7 cellular contexts compared by ENCODE assay signal in genomic region chr1:169768161-169768560, GRCh38. TPM values are rescaled to one million over a fixed set of nuclear protein-coding genes. Genes with fewer than 3 reads are reported as not detected.
"Had no signal": no experiment of that assay in that cellular context is flagged by ENCODE, and none has a peak within 500 bp of the region (broad histone marks: within the 10 kb centered on the region; RNA-seq: fewer than 3 reads in every experiment).

No MANE protein-coding gene starts in this region.

- H3K4me3 Mint-ChIP-seq: GM23338, H9, IgD-negative memory B cell had no signal

- H3K4me1 Mint-ChIP-seq: H9, IgD-negative memory B cell had no signal

- ATAC-seq: GM23338 had no signal

- DNase-seq: H9, HCEC 1CT, KBM-7 had no signal

- H3K4me3 ChIP-seq: GM23338 had no signal

- H3K9me3 Mint-ChIP-seq: GM23338, H9, IgD-negative memory B cell had no signal

- H3K27ac Mint-ChIP-seq: GM23338, H9 had no signal

RNA-seq across cellular contexts. Expression of gene SELE, which starts 34.3 kb away (rescaled TPM):
- total RNA-seq: GM23338, H1, H9, HT-29 had no signal

RNA-seq across cellular contexts. Expression of gene SELL, which starts 56.7 kb away (rescaled TPM):
- total RNA-seq: GM23338, H1, H9, HT-29 had no signal
